15 cellular contexts compared by ENCODE assay signal in the genomic region with DNA sequence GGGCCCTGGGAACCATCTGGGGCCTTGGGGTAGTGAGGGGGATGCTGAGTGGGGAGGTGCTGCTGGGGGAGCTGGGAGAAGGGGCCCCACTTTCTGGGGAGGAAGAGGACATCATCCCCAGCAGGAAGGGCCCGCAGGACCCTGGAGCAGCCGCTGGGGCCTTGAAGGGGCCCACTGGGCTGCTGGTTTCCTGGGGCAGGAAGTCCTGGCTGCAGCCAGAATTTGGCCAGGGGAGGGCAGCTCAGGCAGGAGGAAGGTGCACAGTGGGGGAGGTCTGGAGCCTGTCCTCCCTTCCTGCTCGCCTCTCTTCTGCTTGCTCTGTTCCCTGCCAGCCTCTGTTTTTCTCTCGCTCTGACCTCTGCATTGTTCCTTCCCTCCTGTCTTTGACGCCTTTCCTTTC. TPM values are rescaled to one million over a fixed set of nuclear protein-coding genes. Genes with fewer than 3 reads are reported as not detected.
DNase-seq lines count a peak whose midpoint lies in the region; FAIRE-seq and TF ChIP-seq lines count a peak whose summit lies in the region.
"Had no signal": no experiment of that assay in that cellular context is flagged by ENCODE, and none has a peak within 500 bp of the region (broad histone marks: within the 10 kb centered on the region; RNA-seq: fewer than 3 reads in every experiment).

No MANE protein-coding gene starts in this region.

- H3K4me1 ChIP-seq in mesodermal cell (ENCODE audit: control insufficient read depth, insufficient read depth, low read length, poor library complexity, severe bottlenecking): peaks cover 30% of the 10 kb centered on the region

- DNase-seq in ELF-1 (ENCODE audit: low read depth, low spot score): peak; percentile 61
- peak; percentile 45 for DNase-seq in NCI-H69 (lab: John Stamatoyannopoulos, UW)
- DNase-seq in dermis blood vessel endothelial cell: peak; percentile 41
- no peak for DNase-seq in GM19240 (ENCODE audit: insufficient read length, low spot score)
- DNase-seq in RKO (ENCODE audit: low spot score): no peak
- no peak for DNase-seq in GM12891 (ENCODE audit: insufficient read length, low spot score)
- DNase-seq in NCI-H748 (lab: John Stamatoyannopoulos, UW; ENCODE audit: unreplicated experiment): no peak
- DNase-seq: activated CD4-positive, alpha-beta T cell treated with anti-CD3 and anti-CD28 coated beads for 36 hours; activated naive CD4-positive, alpha-beta T cell treated with anti-CD3 and anti-CD28 coated beads, Interleukin-2, amount 10 ng/mL, durations not matched to agents 7 days and 5 days; hippocampal formation; NCI-H187; stimulated activated CD4-positive, alpha-beta T cell treated with anti-CD3 and anti-CD28 coated beads, Interleukin-15, amount 100 ng/mL, for 24 hours had no signal

- H3K27ac ChIP-seq in mesodermal cell (ENCODE audit: low read depth, low read length, severe bottlenecking): peak overlapping the region; percentile 62

- 23 to 26% methylated on average over 4 to 5 of the region's 5 CpGs for WGBS in mesodermal cell (ENCODE audit: insufficient coverage in 2 of 2), 2 experiments

- H3K9me3 ChIP-seq in mesodermal cell (ENCODE audit: control insufficient read depth, low read length): no peaks in the 10 kb centered on the region

- H3K36me3 ChIP-seq in mesodermal cell (ENCODE audit: control insufficient read depth, insufficient read depth, low read length): no peaks in the 10 kb centered on the region

- FAIRE-seq in GM12891 (lab: Jason Lieb, UNC): no peak

- no peak for TF ChIP-seq POLR2A in GM12891 (IDR thresholded peaks at IDR 0.05; ENCODE audit: low read depth, low read length)

- no peak overlapping the region for H3K4me3 ChIP-seq in mesodermal cell (ENCODE audit: extremely low read depth, insufficient read depth, low read length, poor library complexity, severe bottlenecking)
- H3K4me3 ChIP-seq: dorsolateral prefrontal cortex had no signal

TF ChIP-seq in GM12891, 5 proteins besides CTCF, POLR2A, EP300 and RAD21:
- TF ChIP-seq TAF1 (IDR thresholded peaks at IDR 0.05; ENCODE audit: low read depth, low read length) (no peak), POU2F2 (IDR thresholded peaks at IDR 0.05; ENCODE audit: low read depth, low read length) (no peak), POLR2AphosphoS5 (IDR thresholded peaks at IDR 0.05; ENCODE audit: low read depth, low read length) (no peak), SPI1 (IDR thresholded peaks at IDR 0.05; ENCODE audit: low read depth, low read length) (no peak), PAX5 (IDR thresholded peaks at IDR 0.05; ENCODE audit: insufficient read depth, low read length, severe bottlenecking) (no peak)

RNA-seq across cellular contexts. Expression of a gene that starts 23.8 kb away (rescaled TPM):
- 1.0 and 3.0 TPM in 2 replicates for total RNA-seq in dermis blood vessel endothelial cell
- polyA plus RNA-seq in mesodermal cell (2013, experiment 1 of 2): 4.8 TPM
- polyA plus RNA-seq in mesodermal cell (2013, experiment 2 of 2): 3.3 TPM
- 0.45 TPM for polyA plus RNA-seq in GM12891 (2012; ENCODE audit: low read depth, missing spikeins)

RNA-seq across cellular contexts. Expression of a gene that starts 51.5 kb away (rescaled TPM):
- total RNA-seq in dermis blood vessel endothelial cell: not detected in 2 replicates
- not detected for polyA plus RNA-seq in mesodermal cell (2013, experiment 1 of 2)
- polyA plus RNA-seq in mesodermal cell (2013, experiment 2 of 2): not detected
- not detected for polyA plus RNA-seq in GM12891 (2012; ENCODE audit: low read depth, missing spikeins)
- total RNA-seq: activated CD4-positive, alpha-beta T cell treated with anti-CD3 and anti-CD28 coated beads for 36 hours; dorsolateral prefrontal cortex had no signal
- polyA plus RNA-seq: BJ had no signal

Comparison
In these comparisons a context has a peak if more than half of its experiments do, and no peak if none do; other contexts are left out.
1. DNase-seq: peak in ELF-1 (single experiment), NCI-H69 (single experiment) and dermis blood vessel endothelial cell (single experiment); none in GM19240 (single experiment), RKO (single experiment), GM12891 (single experiment) and NCI-H748 (single experiment).